In genomic region chr15:99157456-99157855, GRCh38 we compare ENCODE assay signal across 20 cellular contexts. TPM values are rescaled to one million over a fixed set of nuclear protein-coding genes. Genes with fewer than 3 reads are reported as not detected.
DNase-seq lines count a peak whose midpoint lies in the region; FAIRE-seq and TF ChIP-seq lines count a peak whose summit lies in the region.
"Had no signal": no experiment of that assay in that cellular context is flagged by ENCODE, and none has a peak within 500 bp of the region (broad histone marks: within the 10 kb centered on the region; RNA-seq: fewer than 3 reads in every experiment).

No MANE protein-coding gene starts in this region.

- TF ChIP-seq CTCF in chondrocyte (IDR thresholded peaks at IDR 0.05) (no peak), esophagus squamous epithelium (IDR thresholded peaks at IDR 0.05) (no peak), breast epithelium (IDR thresholded peaks at IDR 0.05) (no peak)

- no peak overlapping the region for H2BK120ac ChIP-seq in mesenchymal stem cell (ENCODE audit: low read depth, low read length)

- H2AFZ ChIP-seq in ACC112 (ENCODE audit: low read length, unreplicated experiment): no peak overlapping the region
- no peak overlapping the region for H2AFZ ChIP-seq in mesenchymal stem cell (ENCODE audit: low read depth, low read length)

- H3K79me2 ChIP-seq in ACC112 (ENCODE audit: control insufficient read depth, insufficient read depth, low read length, unreplicated experiment): no peaks in the 10 kb centered on the region

- peak overlapping the region; percentile 39; the same call in 1 of the 2 replicates for H3K4me3 ChIP-seq in ACC112 (ENCODE audit: low read depth, low read length)
- no peak overlapping the region for H3K4me3 ChIP-seq in esophagus squamous epithelium
- no peak overlapping the region for H3K4me3 ChIP-seq in mesenchymal stem cell (ENCODE audit: insufficient read depth in 1 of 2, low read depth in 1 of 2, low read length in 2 of 2)
- no peak overlapping the region for H3K4me3 ChIP-seq in breast epithelium

- 0 out of 2 replicates have a peak overlapping the region, but pooled peaks have one; percentile 3 for H3K27ac ChIP-seq in ACC112 (ENCODE audit: low read depth, low read length)
- H3K27ac ChIP-seq in esophagus squamous epithelium: peak overlapping the region in 3 of 4 donors; percentile 4 to 68 (median 21)
- H3K27ac ChIP-seq in mesenchymal stem cell (ENCODE audit: low read length, poor library complexity, severe bottlenecking): no peak overlapping the region
- no peak overlapping the region for H3K27ac ChIP-seq in breast epithelium
- H3K27ac ChIP-seq: 22Rv1, RWPE1 had no signal

- peaks cover 33% of the 10 kb centered on the region for H3K4me1 Mint-ChIP-seq in chondrocyte (ENCODE audit: low read depth)

- 61 to 64% methylated on average over 3 of the region's 3 CpGs for WGBS in esophagus squamous epithelium, 2 donors
- whole genome bisulfite sequencing in mesenchymal stem cell: no CpG with 5 or more reads among the region's 3 CpGs

- H3K14ac ChIP-seq in mesenchymal stem cell (ENCODE audit: low read length in 2 of 2): no peak overlapping the region

- peaks cover 4% of the 10 kb centered on the region for H3K79me1 ChIP-seq in mesenchymal stem cell (replicated peaks; ENCODE audit: low read length, poor library complexity, severe bottlenecking)

- no peak overlapping the region for H4K91ac ChIP-seq in mesenchymal stem cell (ENCODE audit: low read length)

- H4K8ac ChIP-seq in mesenchymal stem cell (ENCODE audit: low read length): no peak overlapping the region

- no peak overlapping the region for H2AK5ac ChIP-seq in mesenchymal stem cell (ENCODE audit: low read length, severe bottlenecking)

- no peak overlapping the region for H2BK15ac ChIP-seq in mesenchymal stem cell (ENCODE audit: low read depth, poor library complexity, severe bottlenecking)

- H2BK5ac ChIP-seq in mesenchymal stem cell (ENCODE audit: low read depth, low read length, poor library complexity, severe bottlenecking): no peak overlapping the region

- DNase-seq in chondrocyte (ENCODE audit: low spot score): no peak
- no peak for DNase-seq in esophagus squamous epithelium (lab: John Stamatoyannopoulos, UW)
- peak; percentile 38 for DNase-seq in mesenchymal stem cell
- DNase-seq in NCI-H2196 treated with DMSO at 0.1 percent for 48 hours (lab: John Stamatoyannopoulos, UW; ENCODE audit: unreplicated experiment): no peak
- no peak for DNase-seq in breast epithelium (ENCODE audit: low spot score in 2 of 2)
- DNase-seq in NCI-H1417 (lab: John Stamatoyannopoulos, UW): no peak
- DNase-seq in GM19239 (ENCODE audit: insufficient read length, low spot score): no peak
- DNase-seq: DMS79 treated with DMSO at 0.1 percent for 48 hours, Karpas-422, NCI-H1436 treated with DMSO at 0.1 percent for 48 hours, NCI-H2029 treated with DMSO at 0.1 percent for 48 hours, NCI-H510A, NCI-H774, PC-3, SIG-M5 had no signal

- H3K9me3 Mint-ChIP-seq in chondrocyte (ENCODE audit: low read depth): no peaks in the 10 kb centered on the region

- H3K4me1 ChIP-seq in ACC112 (ENCODE audit: control insufficient read depth, insufficient read depth, low read length, unreplicated experiment): peaks cover 20% of the 10 kb centered on the region
- H3K4me1 ChIP-seq in esophagus squamous epithelium: peaks cover 0 to 13% (median 0%) of the 10 kb centered on the region in 3 donors
- H3K4me1 ChIP-seq in mesenchymal stem cell (ENCODE audit: control insufficient read depth, insufficient read depth, low read depth, low read length): peaks cover 7% of the 10 kb centered on the region
- no peaks in the 10 kb centered on the region for H3K4me1 ChIP-seq in breast epithelium

- no peak overlapping the region for H3K9ac ChIP-seq in mesenchymal stem cell (ENCODE audit: low read length)

- H3K9me3 ChIP-seq in esophagus squamous epithelium (no peaks in the 10 kb centered on the region), mesenchymal stem cell (ENCODE audit: control insufficient read depth, low read length) (no peaks in the 10 kb centered on the region), breast epithelium (no peaks in the 10 kb centered on the region)

- H3K27me3 ChIP-seq in ACC112 (ENCODE audit: insufficient read depth, low read length): no peaks in the 10 kb centered on the region
- no peaks in the 10 kb centered on the region for H3K27me3 ChIP-seq in esophagus squamous epithelium
- no peaks in the 10 kb centered on the region for H3K27me3 ChIP-seq in mesenchymal stem cell (ENCODE audit: control insufficient read depth in 1 of 2, insufficient read depth in 1 of 2, low read length in 2 of 2)
- no peaks in the 10 kb centered on the region for H3K27me3 ChIP-seq in breast epithelium

- H3K4ac ChIP-seq in mesenchymal stem cell (ENCODE audit: low read depth in 1 of 2, low read length in 2 of 2): no peak overlapping the region

- H3K36me3 Mint-ChIP-seq in chondrocyte (ENCODE audit: low read depth): peaks cover 21% of the 10 kb centered on the region

- H3K36me3 ChIP-seq in ACC112 (ENCODE audit: insufficient read depth, low read length) (peaks cover 8% of the 10 kb centered on the region), esophagus squamous epithelium (peaks cover 0 to 41% (median 0%) of the 10 kb centered on the region in 3 donors), mesenchymal stem cell (ENCODE audit: control insufficient read depth in 1 of 2, insufficient read depth in 2 of 2, low read depth in 1 of 2, low read length in 2 of 2) (peaks cover 14 to 41% of the 10 kb centered on the region in 2 experiments), breast epithelium (no peaks in the 10 kb centered on the region)

- no peaks in the 10 kb centered on the region for H3K27me3 Mint-ChIP-seq in chondrocyte (ENCODE audit: low read depth)

- H3K18ac ChIP-seq in mesenchymal stem cell (ENCODE audit: low read depth in 1 of 2, low read length in 2 of 2): peak overlapping the region in 1 of 2 experiments; percentile 57

- TF ChIP-seq POLR2A in esophagus squamous epithelium (IDR thresholded peaks at IDR 0.05): no peak
- TF ChIP-seq POLR2A in breast epithelium (IDR thresholded peaks at IDR 0.05): no peak

- H3K27ac Mint-ChIP-seq in chondrocyte (ENCODE audit: unreplicated experiment): peak overlapping the region; percentile 90

- H2BK12ac ChIP-seq in mesenchymal stem cell (ENCODE audit: low read length in 2 of 2): no peak overlapping the region

- H3K4me2 ChIP-seq in mesenchymal stem cell (ENCODE audit: low read length, poor library complexity, severe bottlenecking): no peak overlapping the region

- no peak overlapping the region for H3K4me3 Mint-ChIP-seq in chondrocyte (ENCODE audit: unreplicated experiment)
- H3K4me3 Mint-ChIP-seq: CD14-positive monocyte had no signal

- no peak overlapping the region for H3K23ac ChIP-seq in mesenchymal stem cell (ENCODE audit: low read length in 2 of 2)

- FAIRE-seq in GM19239 (lab: Jason Lieb, UNC): no peak
- FAIRE-seq: H54 had no signal

- intact Hi-C loops in esophagus squamous epithelium (cut with DNase I) (no loop called here), breast epithelium (cut with DNase I; ENCODE audit: low total_unique reads) (no loop called here)

RNA-seq across cellular contexts. Expression of gene SYNM, which starts 52.6 kb away (rescaled TPM):
- total RNA-seq in chondrocyte: 13.2 to 23.4 TPM (median 22.1 TPM) in 3 replicates
- 100 to 1,000 TPM in 1 of 4 donors, 10 to 100 TPM in 3; 18.1 to 262 (median 42.0) TPM for total RNA-seq in esophagus squamous epithelium
- 6.0 TPM for polyA plus RNA-seq in mesenchymal stem cell (2013, experiment 1 of 2)
- 5.7 TPM for polyA plus RNA-seq in mesenchymal stem cell (2013, experiment 2 of 2)
- 100 to 1,000 TPM in 2 of 3 donors, 10 to 100 TPM in 1; 32.0 to 319 (median 115) TPM for total RNA-seq in breast epithelium

Comparison
In these comparisons a context has a peak if more than half of its experiments do, and no peak if none do; other contexts are left out.
1. H3K27ac ChIP-seq: peak in ACC112 (single experiment) and esophagus squamous epithelium (3 of 4); none in mesenchymal stem cell (single experiment) and breast epithelium (0 of 2).